27 cellular contexts compared by ENCODE assay signal in genomic region chr20:48647873-48648272, GRCh38.
"Had no signal": no experiment of that assay in that cellular context is flagged by ENCODE, and none has a peak within 500 bp of the region (broad histone marks: within the 10 kb centered on the region; RNA-seq: fewer than 3 reads in every experiment).

No MANE protein-coding gene starts in this region.

- H3K4me1 ChIP-seq: body of pancreas, foreskin keratinocyte, parathyroid adenoma, uterus had no signal

- H3K4me1 Mint-ChIP-seq: activated naive CD8-positive, alpha-beta T cell treated with anti-CD3 and anti-CD28 coated beads for 36 hours; neural crest cell had no signal

- H3K9me3 ChIP-seq: adrenal gland, body of pancreas, esophagus muscularis mucosa, right atrium auricular region, uterus had no signal

- H3K4me3 Mint-ChIP-seq: activated naive CD4-positive, alpha-beta T cell treated with anti-CD3 and anti-CD28 coated beads for 36 hours; activated naive CD8-positive, alpha-beta T cell treated with anti-CD3 and anti-CD28 coated beads for 36 hours; activated T-helper 1 cell treated with anti-CD3 and anti-CD28 coated beads, Interleukin-12 subunit alpha, Interleukin-12 subunit beta, Interleukin-2, Interleukin-4 antibody, amounts not matched to agents 30 ng/mL and 10 ng/mL and 1 ng/mL, durations not matched to agents 14 hours and 24 hours and 36 hours; naive B cell; neural crest cell; stimulated activated naive CD8-positive, alpha-beta T cell treated with anti-CD3 and anti-CD28 coated beads, Interleukin-15, Interleukin-2, amounts not matched to agents 100 ng/mL and 50 ng/mL, for 24 hours; type B pancreatic cell had no signal

- H3K4me3 ChIP-seq: adrenal gland, body of pancreas, esophagus muscularis mucosa, right atrium auricular region, uterus had no signal

- H3K27me3 ChIP-seq: adrenal gland, body of pancreas, esophagus muscularis mucosa, right atrium auricular region, uterus had no signal

- H3K27me3 Mint-ChIP-seq: activated naive CD8-positive, alpha-beta T cell treated with anti-CD3 and anti-CD28 coated beads for 36 hours; naive B cell; stimulated activated naive CD8-positive, alpha-beta T cell treated with anti-CD3 and anti-CD28 coated beads, Interleukin-15, Interleukin-2, amounts not matched to agents 100 ng/mL and 50 ng/mL, for 24 hours had no signal

- H3K27ac ChIP-seq: adrenal gland, body of pancreas, esophagus muscularis mucosa, foreskin keratinocyte, parathyroid adenoma, right atrium auricular region, uterus had no signal

- H3K36me3 Mint-ChIP-seq: type B pancreatic cell had no signal

- H3K27ac Mint-ChIP-seq: activated naive CD4-positive, alpha-beta T cell treated with anti-CD3 and anti-CD28 coated beads for 36 hours; activated naive CD8-positive, alpha-beta T cell treated with anti-CD3 and anti-CD28 coated beads for 36 hours; activated T-helper 1 cell treated with anti-CD3 and anti-CD28 coated beads, Interleukin-12 subunit alpha, Interleukin-12 subunit beta, Interleukin-2, Interleukin-4 antibody, amounts not matched to agents 30 ng/mL and 10 ng/mL and 1 ng/mL, durations not matched to agents 14 hours and 24 hours and 36 hours; stimulated activated naive CD8-positive, alpha-beta T cell treated with anti-CD3 and anti-CD28 coated beads, Interleukin-15, Interleukin-2, amounts not matched to agents 100 ng/mL and 50 ng/mL, for 24 hours had no signal

- ATAC-seq: body of pancreas, foreskin keratinocyte had no signal

- DNase-seq: activated CD4-positive, alpha-beta T cell treated with anti-CD3 and anti-CD28 coated beads for 4 hours; activated CD4-positive, alpha-beta T cell treated with anti-CD3 and anti-CD28 coated beads, Interleukin-2, amount 50 U/mL, for 4 hours; activated CD8-positive, alpha-beta memory T cell treated with anti-CD3 and anti-CD28 coated beads, Interleukin-2, amount 50 U/mL, for 4 hours; activated effector memory CD4-positive, alpha-beta T cell treated with anti-CD3 and anti-CD28 coated beads, Interleukin-2, amount 50 U/mL, for 16 hours; activated naive CD4-positive, alpha-beta T cell treated with anti-CD3 and anti-CD28 coated beads for 36 hours; activated naive CD8-positive, alpha-beta T cell treated with anti-CD3 and anti-CD28 coated beads for 36 hours; activated T-cell treated with anti-CD3 and anti-CD28 coated beads, Interleukin-2, amount 50 U/mL, for 1 hour; aorta; body of pancreas; cortex of kidney; kidney glomerular epithelial cell; left ventricle myocardium superior; naive B cell; occipital lobe; stimulated activated CD4-positive, alpha-beta T cell treated with anti-CD3 and anti-CD28 coated beads, Interleukin-15, amount 100 ng/mL, for 24 hours; stimulated activated CD4-positive, alpha-beta T cell treated with anti-CD3 and anti-CD28 coated beads, Interleukin-2, amount 100 ng/mL, for 24 hours; T-helper 1 cell; uterus had no signal

- H3K36me3 ChIP-seq: uterus had no signal
